Comparison of ENCODE assay signal across 8 cellular contexts in genomic region chr2:101697124-101697793, GRCh38. TPM values are rescaled to one million over a fixed set of nuclear protein-coding genes. Genes with fewer than 3 reads are reported as not detected.
DNase-seq lines count a peak whose midpoint lies in the region; ATAC-seq, FAIRE-seq and TF ChIP-seq lines count a peak whose summit lies in the region.

TSS of gene MAP4K4 (plus strand) at chr2:101697707. CDS start at chr2:101698081, 374 bp downstream.

- TF ChIP-seq CTCF in ascending aorta (IDR thresholded peaks at IDR 0.05) (peak in 2 of 3 experiments; percentile 9 to 28), prostate gland (IDR thresholded peaks at IDR 0.05) (peak in 3 of 4 experiments; percentile 20 to 36 (median 36))

- H3K36me3 ChIP-seq in ascending aorta (no peaks in the 10 kb centered on the region), prostate gland (no peaks in the 10 kb centered on the region)

- H3K27ac ChIP-seq in ascending aorta (peak within 1 kb of the TSS; percentile 88 to 90), right cardiac atrium (ENCODE audit: low read length) (peak within 1 kb of the TSS; percentile 87), prostate gland (peak within 1 kb of the TSS; percentile 75 to 78)

- H3K27me3 ChIP-seq in ascending aorta: no peaks in the 10 kb centered on the region
- H3K27me3 ChIP-seq in right cardiac atrium (ENCODE audit: control insufficient read depth, insufficient read depth): no peaks in the 10 kb centered on the region
- no peaks in the 10 kb centered on the region for H3K27me3 ChIP-seq in prostate gland (replicated peaks; ENCODE audit: insufficient read depth)

- ATAC-seq in right cardiac atrium: peak; percentile 92 to 93

- intact Hi-C loops in ascending aorta (cut with DNase I): loop anchor here (2.0 to 5.0 kb wide), 4 partner anchors 40 to 180 kb away; no protein-coding TSS in a partner anchor
- intact Hi-C loops in right cardiac atrium (cut with DNase I): loop anchor here in 3 of 4 donors (5.0 to 10.0 kb wide), 4 partner anchors 128 to 182 kb away; no protein-coding TSS in a partner anchor
- intact Hi-C loops in prostate gland (cut with DNase I): loop anchor here (5.0 to 10.0 kb wide), 3 partner anchors 40 to 182 kb away; no protein-coding TSS in a partner anchor

- TF ChIP-seq POLR2A in H54 (IDR thresholded peaks at IDR 0.05; ENCODE audit: low read depth, low read length) (peak; percentile 60), prostate gland (IDR thresholded peaks at IDR 0.05) (peak; percentile 33)

- peaks cover 0 to 17% of the 10 kb centered on the region in 2 donors for H3K4me1 ChIP-seq in ascending aorta
- peaks cover 2% of the 10 kb centered on the region for H3K4me1 ChIP-seq in right cardiac atrium (ENCODE audit: control insufficient read depth, insufficient read depth, low read length)
- H3K4me1 ChIP-seq in prostate gland (replicated peaks): no peaks in the 10 kb centered on the region

- no peaks in the 10 kb centered on the region for H3K9me3 ChIP-seq in ascending aorta
- no peaks in the 10 kb centered on the region for H3K9me3 ChIP-seq in right cardiac atrium (ENCODE audit: control insufficient read depth, low read length)
- H3K9me3 ChIP-seq in prostate gland: no peaks in the 10 kb centered on the region

- FAIRE-seq in H54 (lab: Jason Lieb, UNC): no peak

- under 1% methylated on average over 85 of the region's 85 CpGs for WGBS in right cardiac atrium
- under 1% methylated on average over 85 of the region's 85 CpGs for WGBS in prostate gland

- peak; percentile 90 for DNase-seq in DMS 273 (lab: John Stamatoyannopoulos, UW; ENCODE audit: unreplicated experiment)
- peak; percentile 85 for DNase-seq in H54 (ENCODE audit: insufficient read length, low spot score)
- DNase-seq in NCI-H1105 (lab: John Stamatoyannopoulos, UW): peak; percentile 47
- peak; percentile 70 for DNase-seq in T-helper 22 cell (ENCODE audit: low read depth)
- peak in 1 of 2 donors; percentile 85 for DNase-seq in ascending aorta (ENCODE audit: low spot score in 2 of 2)
- DNase-seq in right cardiac atrium: peak; percentile 89 to 95 (median 94)
- DNase-seq in prostate gland (ENCODE audit: low spot score): peak; percentile 65
- DNase-seq in ureter (ENCODE audit: low spot score): peak; percentile 86

- H3K4me3 ChIP-seq in ascending aorta (peak within 1 kb of the TSS; percentile 79 to 90), right cardiac atrium (ENCODE audit: low read length) (peak within 1 kb of the TSS; percentile 98), prostate gland (peak within 1 kb of the TSS; percentile 57 to 62)

RNA-seq across cellular contexts. Expression of gene MAP4K4, which starts in this region (rescaled TPM):
- total RNA-seq in ascending aorta (48.0 TPM), right cardiac atrium (10 to 100 TPM; 56.4 to 64.5 (median 61.8) TPM), prostate gland (100 to 1,000 TPM in 1 of 2 donors, 10 to 100 TPM in 1; 23.6 to 107 TPM), ureter (49.9 TPM)
- 30.8 TPM for polyA plus RNA-seq in right cardiac atrium
